Comparison of ENCODE assay signal across 19 cellular contexts in the genomic region with DNA sequence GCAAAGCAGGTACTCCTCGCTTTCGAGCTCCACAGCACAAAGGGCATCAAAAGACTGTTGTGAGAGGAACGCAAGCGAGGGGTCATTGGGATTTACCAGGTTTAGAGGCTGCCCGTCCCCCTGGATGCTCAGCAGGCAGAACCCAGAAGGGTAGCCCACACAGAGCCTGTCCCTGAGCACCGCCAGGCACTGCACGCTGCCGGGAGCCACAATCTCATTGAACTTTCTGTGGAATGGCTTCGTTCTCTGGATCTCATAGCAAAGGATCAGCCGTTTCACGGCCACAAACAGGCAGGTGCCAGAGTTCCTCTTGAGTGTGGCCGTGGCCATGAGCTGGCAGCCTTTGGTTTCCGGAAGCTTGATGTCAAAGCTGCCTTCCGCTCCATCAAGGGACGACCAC. TPM values are rescaled to one million over a fixed set of nuclear protein-coding genes. Genes with fewer than 3 reads are reported as not detected.
DNase-seq lines count a peak whose midpoint lies in the region; ATAC-seq, FAIRE-seq and TF ChIP-seq lines count a peak whose summit lies in the region.
"Had no signal": no experiment of that assay in that cellular context is flagged by ENCODE, and none has a peak within 500 bp of the region (broad histone marks: within the 10 kb centered on the region; RNA-seq: fewer than 3 reads in every experiment).

No MANE protein-coding gene starts in this region.

- no peak for ATAC-seq in IMR-90 (ENCODE audit: low read depth)
- ATAC-seq in GM19397 (IDR thresholded peaks at IDR 0.05; ENCODE audit: unreplicated experiment): no peak
- ATAC-seq: GM23338 had no signal

- H3K4me1 ChIP-seq in A673 (ENCODE audit: insufficient read depth, low read length, poor library complexity, severe bottlenecking) (peaks cover 8% of the 10 kb centered on the region), IMR-90 (ENCODE audit: control insufficient read depth, insufficient read depth, low read length) (peaks cover 4% of the 10 kb centered on the region), mammary epithelial cell (ENCODE audit: insufficient read depth, low read length) (peaks cover 17% of the 10 kb centered on the region), neuronal stem cell (ENCODE audit: control insufficient read depth in 2 of 2, insufficient read depth in 1 of 2, low read depth in 1 of 2, low read length in 2 of 2) (no peaks in the 10 kb centered on the region), ascending aorta (no peaks in the 10 kb centered on the region), small intestine (ENCODE audit: control insufficient read depth in 2 of 2, insufficient read depth in 1 of 2, low read depth in 1 of 2, low read length in 1 of 2) (no peaks in the 10 kb centered on the region)
- H3K4me1 ChIP-seq: HAP-1 had no signal

- H3K79me1 ChIP-seq in IMR-90 (ENCODE audit: low read depth in 1 of 2, low read length in 2 of 2): peaks cover 3 to 31% of the 10 kb centered on the region in 2 experiments; a peak in 3 of 4 replicates
- H3K79me1 ChIP-seq in neuronal stem cell (ENCODE audit: low read depth, low read length): peaks cover 3% of the 10 kb centered on the region

- H4K91ac ChIP-seq in IMR-90 (ENCODE audit: insufficient read depth, low read depth, low read length): no peak overlapping the region
- H4K91ac ChIP-seq in neuronal stem cell (ENCODE audit: low read depth, low read length, poor library complexity): no peak overlapping the region

- no peak overlapping the region for H4K5ac ChIP-seq in IMR-90 (ENCODE audit: low read depth, low read length)

- no peak overlapping the region for H2BK20ac ChIP-seq in IMR-90 (ENCODE audit: low read depth, low read length)

- H2AFZ ChIP-seq in IMR-90 (replicated peaks; ENCODE audit: low read length, poor library complexity) (no peak overlapping the region), mammary epithelial cell (ENCODE audit: low read depth, low read length) (no peak overlapping the region), neuronal stem cell (ENCODE audit: low read length) (no peak overlapping the region)
- H2AFZ ChIP-seq: GM23338 had no signal

- no peak overlapping the region for H2BK15ac ChIP-seq in IMR-90 (ENCODE audit: low read depth, low read length)
- no peak overlapping the region for H2BK15ac ChIP-seq in neuronal stem cell (ENCODE audit: low read length)

- no peak for TF ChIP-seq RAD21 in IMR-90 (IDR thresholded peaks at IDR 0.05; ENCODE audit: low read length)

- H3K9me3 ChIP-seq in A673 (ENCODE audit: low read depth, low read length, poor library complexity, severe bottlenecking): no peaks in the 10 kb centered on the region
- H3K9me3 ChIP-seq in IMR-90 (ENCODE audit: control insufficient read depth, insufficient read depth, low read length): no peaks in the 10 kb centered on the region
- H3K9me3 ChIP-seq in mammary epithelial cell (replicated peaks; ENCODE audit: insufficient read depth, low read length): no peaks in the 10 kb centered on the region
- H3K9me3 ChIP-seq in neuronal stem cell (replicated peaks in 1 of 2; ENCODE audit: control insufficient read depth in 2 of 2, insufficient read depth in 1 of 2, low read depth in 1 of 2, low read length in 2 of 2): no peaks in the 10 kb centered on the region
- no peaks in the 10 kb centered on the region for H3K9me3 ChIP-seq in ascending aorta
- H3K9me3 ChIP-seq in small intestine (ENCODE audit: control insufficient read depth, low read depth): no peaks in the 10 kb centered on the region
- H3K9me3 ChIP-seq: BE2C, HAP-1 had no signal

- H3K27ac ChIP-seq in A673 (ENCODE audit: low read depth, low read length, poor library complexity, severe bottlenecking) (no peak overlapping the region), IMR-90 (ENCODE audit: insufficient read depth, low read length) (no peak overlapping the region), mammary epithelial cell (ENCODE audit: insufficient read depth, low read depth, low read length) (no peak overlapping the region), neuronal stem cell (replicated peaks; ENCODE audit: low read length) (no peak overlapping the region), ascending aorta (no peak overlapping the region), small intestine (ENCODE audit: low read depth in 1 of 2, low read length in 1 of 2) (no peak overlapping the region)
- H3K27ac ChIP-seq: C4-2B had no signal

- H2BK12ac ChIP-seq in neuronal stem cell (ENCODE audit: low read length): no peak overlapping the region

- H3K23ac ChIP-seq in IMR-90 (ENCODE audit: low read depth, low read length) (no peak overlapping the region), neuronal stem cell (ENCODE audit: low read depth, low read length, poor library complexity) (no peak overlapping the region)

- H2AK9ac ChIP-seq in IMR-90 (replicated peaks; ENCODE audit: low read depth, low read length, poor library complexity): no peak overlapping the region

- no peak for DNase-seq in A673 (ENCODE audit: low spot score)
- DNase-seq in IMR-90: no peak
- DNase-seq in mammary epithelial cell: no peak
- DNase-seq in neuronal stem cell (ENCODE audit: low spot score): no peak
- DNase-seq in ascending aorta (ENCODE audit: low spot score in 2 of 2): no peak
- no peak for DNase-seq in small intestine
- DNase-seq: BE2C; CD4-positive, alpha-beta memory T cell; DMS79; HFFc6 had no signal

- H3K18ac ChIP-seq in IMR-90 (ENCODE audit: low read depth, low read length) (no peak overlapping the region), neuronal stem cell (ENCODE audit: low read length) (no peak overlapping the region)

- H3K4ac ChIP-seq in IMR-90 (ENCODE audit: low read depth, low read length): no peak overlapping the region
- no peak overlapping the region for H3K4ac ChIP-seq in neuronal stem cell (ENCODE audit: low read length)

- H4K20me1 ChIP-seq in IMR-90 (ENCODE audit: insufficient read depth, low read length): peaks cover 10% of the 10 kb centered on the region
- H4K20me1 ChIP-seq in mammary epithelial cell (ENCODE audit: insufficient read depth, low read length): no peaks in the 10 kb centered on the region

- no peak overlapping the region for H4K8ac ChIP-seq in IMR-90 (ENCODE audit: low read depth in 2 of 2, low read length in 2 of 2)
- H4K8ac ChIP-seq in neuronal stem cell (ENCODE audit: low read depth, low read length): no peak overlapping the region

- POLR2A ChIA-PET in A673 (lab: Charles Lee; ENCODE audit: low non-redundant PET): no interaction called here
- POLR2A ChIA-PET in IMR-90 (lab: Charles Lee; ENCODE audit: unreplicated experiment): interaction anchor here (0.7 kb wide), 1 partner anchor 247 kb away, joined by 3 read pairs; no protein-coding TSS in a partner anchor

- H2BK120ac ChIP-seq in IMR-90 (ENCODE audit: low read depth, low read length) (no peak overlapping the region), neuronal stem cell (ENCODE audit: low read depth, low read length) (no peak overlapping the region)

- BruUV-seq in A673 (replicated peaks; lab: Mats Ljungman, UMichigan) (TSS peak; percentile 35), IMR-90 (replicated peaks; lab: Mats Ljungman, UMichigan) (TSS peak; percentile 66), mammary epithelial cell (replicated peaks; lab: Mats Ljungman, UMichigan) (TSS peak; percentile 65)

- no peak for TF ChIP-seq CTCF in A673 (conservative IDR thresholded peaks at IDR 0.05; ENCODE audit: low read depth, low read length)
- no peak for TF ChIP-seq CTCF in IMR-90 (conservative IDR thresholded peaks at IDR 0.05; ENCODE audit: low read depth, low read length)
- no peak for TF ChIP-seq CTCF in mammary epithelial cell (conservative IDR thresholded peaks at IDR 0.05 in 1 of 2, IDR thresholded peaks at IDR 0.05 in 1 of 2; ENCODE audit: extremely low read depth in 1 of 2, insufficient read depth in 1 of 2, low read depth in 1 of 2, low read length in 2 of 2)
- TF ChIP-seq CTCF in ascending aorta (IDR thresholded peaks at IDR 0.05): no peak

- intact Hi-C loops in A673 (cut with micrococcal nuclease; ENCODE audit: unreplicated experiment): no loop called here
- intact Hi-C loops in IMR-90 (cut with micrococcal nuclease): no loop called here
- intact Hi-C loops in mammary epithelial cell (cut with micrococcal nuclease): no loop called here
- intact Hi-C loops in ascending aorta (cut with DNase I): no loop called here

- CTCF ChIA-PET in A673 (lab: Charles Lee) (no interaction called here), IMR-90 (lab: Yijun Ruan, JAX) (no interaction called here), mammary epithelial cell (lab: Charles Lee; ENCODE audit: low non-redundant PET) (interaction anchor here (0.6 kb wide), 1 partner anchor 171 kb away, joined by 6 read pairs; no protein-coding TSS in a partner anchor)

- TF ChIP-seq POLR2A in IMR-90 (IDR thresholded peaks at IDR 0.05; ENCODE audit: low read depth, low read length): no peak

- H3K14ac ChIP-seq in IMR-90 (replicated peaks; ENCODE audit: low read depth, low read length): no peak overlapping the region
- no peak overlapping the region for H3K14ac ChIP-seq in neuronal stem cell (ENCODE audit: low read length)

- 96% methylated on average over 13 of the region's 15 CpGs; no CpG with 5 or more reads in 1 of the 2 experiments for WGBS in IMR-90 (ENCODE audit: extremely low coverage in 2 of 2, insufficient read length in 1 of 2), 2 experiments
- WGBS in mammary epithelial cell (ENCODE audit: low coverage, missing lambda C conversion rate): 99% methylated on average over 9 of the region's 15 CpGs
- no CpG with 5 or more reads among the region's 15 CpGs for WGBS in neuronal stem cell (ENCODE audit: extremely low coverage in 2 of 2, insufficient read length in 2 of 2, insufficient replicate concordance in 1 of 2), 2 donors
- WGBS in small intestine, 3 donors: 97 to 98% (median 97%) methylated on average over 15 of the region's 15 CpGs

- peaks cover 8% of the 10 kb centered on the region for H3K9me1 ChIP-seq in IMR-90 (ENCODE audit: insufficient read depth, low read length)

- FAIRE-seq in small intestine (lab: Jason Lieb, UNC): no peak
- FAIRE-seq: A204.1, GM12891, HepG2, HTR-8/SVneo had no signal

- no peak overlapping the region for H2AK5ac ChIP-seq in IMR-90 (ENCODE audit: low read depth, low read length)
- H2AK5ac ChIP-seq in neuronal stem cell (ENCODE audit: low read depth, low read length): no peak overlapping the region

- no peaks in the 10 kb centered on the region for H3K27me3 ChIP-seq in A673 (replicated peaks; ENCODE audit: insufficient read depth, low read depth, low read length, poor library complexity)
- H3K27me3 ChIP-seq in IMR-90 (ENCODE audit: control insufficient read depth, insufficient read depth, low read length): no peaks in the 10 kb centered on the region
- no peaks in the 10 kb centered on the region for H3K27me3 ChIP-seq in mammary epithelial cell (ENCODE audit: insufficient read depth, low read length)
- H3K27me3 ChIP-seq in neuronal stem cell (ENCODE audit: control insufficient read depth in 3 of 3, insufficient read depth in 3 of 3, low read depth in 1 of 3, low read length in 3 of 3): no peaks in the 10 kb centered on the region
- H3K27me3 ChIP-seq in ascending aorta: no peaks in the 10 kb centered on the region
- no peaks in the 10 kb centered on the region for H3K27me3 ChIP-seq in small intestine (ENCODE audit: control insufficient read depth in 2 of 2, insufficient read depth in 2 of 2, low read length in 2 of 2)
- H3K27me3 ChIP-seq: BE2C had no signal

- H2BK5ac ChIP-seq in IMR-90 (ENCODE audit: low read depth, low read length, poor library complexity, severe bottlenecking) (no peak overlapping the region), neuronal stem cell (ENCODE audit: low read length) (peak overlapping the region; percentile 26)

- dilution Hi-C loops in IMR-90 (cut with HindIII; ENCODE audit: low sequenced_read_pairs, unreplicated experiment) (no loop called here), mammary epithelial cell (cut with HindIII; ENCODE audit: low sequenced_read_pairs) (loop anchor here (10.0 kb wide), 1 partner anchor 69 kb away; no protein-coding TSS in a partner anchor)

- in situ Hi-C loops in IMR-90 (cut with MboI; ENCODE audit: low sequenced_read_pairs) (no loop called here), mammary epithelial cell (cut with MboI; ENCODE audit: low sequenced_read_pairs in 2 of 2) (no loop called here)

- H3K9ac ChIP-seq in IMR-90 (ENCODE audit: low read depth, low read length) (no peak overlapping the region), mammary epithelial cell (ENCODE audit: insufficient read depth, low read length) (no peak overlapping the region), neuronal stem cell (ENCODE audit: low read depth, low read length, poor library complexity) (peak overlapping the region; percentile 1)

- H3K4me2 ChIP-seq in IMR-90 (ENCODE audit: low read depth, low read length) (no peak overlapping the region), mammary epithelial cell (ENCODE audit: insufficient read depth, low read depth, low read length) (no peak overlapping the region), neuronal stem cell (ENCODE audit: insufficient read depth, low read length, poor library complexity, severe bottlenecking) (no peak overlapping the region)
- H3K4me2 ChIP-seq: GM23338 had no signal

- no peak overlapping the region for H3K4me3 ChIP-seq in A673 (ENCODE audit: low read depth, low read length, poor library complexity, severe bottlenecking)
- no peak overlapping the region for H3K4me3 ChIP-seq in IMR-90 (ENCODE audit: insufficient read depth, low read depth, low read length)
- no peak overlapping the region for H3K4me3 ChIP-seq in mammary epithelial cell (replicated peaks in 1 of 3; ENCODE audit: insufficient read depth in 1 of 3, low read depth in 2 of 3, low read length in 3 of 3)
- H3K4me3 ChIP-seq in neuronal stem cell (ENCODE audit: low read length in 2 of 2): no peak overlapping the region
- no peak overlapping the region for H3K4me3 ChIP-seq in ascending aorta
- H3K4me3 ChIP-seq in small intestine (ENCODE audit: low read depth in 1 of 2, low read length in 2 of 2): no peak overlapping the region
- H3K4me3 ChIP-seq: GM23338, HAP-1 had no signal

- H3K36me3 ChIP-seq in A673 (ENCODE audit: insufficient read depth, low read length, poor library complexity, severe bottlenecking) (peaks cover 59% of the 10 kb centered on the region), IMR-90 (ENCODE audit: control insufficient read depth, insufficient read depth, low read length) (peaks cover 81% of the 10 kb centered on the region), mammary epithelial cell (ENCODE audit: insufficient read depth, low read length) (peaks cover 27% of the 10 kb centered on the region), neuronal stem cell (replicated peaks in 1 of 2; ENCODE audit: control insufficient read depth in 2 of 2, insufficient read depth in 2 of 2, low read length in 2 of 2) (peaks cover 58 to 90% of the 10 kb centered on the region in 2 donors), ascending aorta (peaks cover 89 to 94% of the 10 kb centered on the region in 2 donors), small intestine (ENCODE audit: control insufficient read depth in 2 of 2, insufficient read depth in 2 of 2, low read length in 2 of 2) (peaks cover 7 to 11% of the 10 kb centered on the region in 2 donors)

- no peaks in the 10 kb centered on the region for H3K79me2 ChIP-seq in mammary epithelial cell (ENCODE audit: insufficient read depth, low read length)

- H3K56ac ChIP-seq in IMR-90 (ENCODE audit: extremely low read depth, insufficient read depth, low read length): no peak overlapping the region

RNA-seq across cellular contexts. Expression of a gene that starts 21.5 kb away (rescaled TPM):
- total RNA-seq in A673 (2021) (5.6 and 6.7 TPM in 2 replicates), IMR-90 (2012; rRNA removed) (under 0.01 TPM in 1 of 2 replicates, not detected in the other), mammary epithelial cell (under 1 TPM in 1 of 2 donors, not detected in 1; 0.64 TPM), ascending aorta (0.32 TPM)
- polyA plus RNA-seq in IMR-90 (2012; rRNA removed) (0.11 and 0.24 TPM in 2 replicates), mammary epithelial cell (not detected), small intestine (100 to 1,000 TPM in 2 of 3 donors, 10 to 100 TPM in 1; 71.0 to 443 (median 361) TPM)
- polyA plus RNA-seq in IMR-90 (2012; cell fraction: cytosol; rRNA removed): 0.08 and 0.37 TPM in 2 replicates
- polyA plus RNA-seq in IMR-90 (2012; cell fraction: nucleus; rRNA removed; ENCODE audit: low replicate concordance): 0.95 and 3.4 TPM in 2 replicates
- polyA minus RNA-seq in mammary epithelial cell: not detected
- polyA plus RNA-seq in neuronal stem cell (2013, experiment 1 of 2): 0.46 TPM
- polyA plus RNA-seq in neuronal stem cell (2013, experiment 2 of 2): 0.28 TPM
- total RNA-seq: G401, HFFc6 had no signal
